25 cellular contexts compared by ENCODE assay signal in the genomic region with DNA sequence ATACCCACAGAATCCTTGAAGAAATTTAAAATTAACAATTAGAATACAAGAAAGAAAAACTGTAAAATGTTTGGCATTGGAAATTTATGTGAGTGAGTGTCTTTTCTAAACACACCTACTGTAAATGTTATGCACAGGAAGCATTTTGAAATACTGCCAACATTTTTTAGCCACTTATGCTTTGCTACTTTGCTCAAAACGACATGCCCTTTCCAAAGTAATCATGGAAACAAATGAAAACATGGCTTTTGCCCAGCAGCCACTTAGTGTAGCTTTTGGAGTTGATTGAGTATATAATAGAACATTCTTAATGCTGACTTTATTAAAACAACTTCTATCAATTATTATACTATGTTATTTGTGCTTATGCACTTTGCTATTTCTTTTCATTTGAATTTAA.
DNase-seq lines count a peak whose midpoint lies in the region; ATAC-seq and TF ChIP-seq lines count a peak whose summit lies in the region.
"Had no signal": no experiment of that assay in that cellular context is flagged by ENCODE, and none has a peak within 500 bp of the region (broad histone marks: within the 10 kb centered on the region; RNA-seq: fewer than 3 reads in every experiment).

No MANE protein-coding gene starts in this region.

- intact Hi-C loops in left lung (cut with DNase I): no loop called here

- peaks cover 15% of the 10 kb centered on the region for H3K9me3 Mint-ChIP-seq in activated naive CD8-positive, alpha-beta T cell treated with anti-CD3 and anti-CD28 coated beads, Interleukin-2, amount 50 U/mL, for 24 hours
- H3K9me3 Mint-ChIP-seq: activated T-helper 1 cell treated with anti-CD3 and anti-CD28 coated beads, Interleukin-12 subunit alpha, Interleukin-12 subunit beta, Interleukin-2, Interleukin-4 antibody, amounts not matched to agents 30 ng/mL and 10 ng/mL and 1 ng/mL, durations not matched to agents 14 hours and 24 hours and 36 hours; H9 had no signal

- no peak overlapping the region for H3K27ac ChIP-seq in left lung
- H3K27ac ChIP-seq: A549, gastroesophageal sphincter, lower lobe of right lung, Peyer's patch, WERI-Rb-1 had no signal

- H3K36me3 Mint-ChIP-seq in activated naive CD8-positive, alpha-beta T cell treated with anti-CD3 and anti-CD28 coated beads, Interleukin-2, amount 50 U/mL, for 24 hours (ENCODE audit: low read depth): no peaks in the 10 kb centered on the region
- H3K36me3 Mint-ChIP-seq: activated naive CD4-positive, alpha-beta T cell treated with anti-CD3 and anti-CD28 coated beads, Interleukin-2, amount 50 U/mL, for 24 hours had no signal

- no peak overlapping the region for H3K4me3 Mint-ChIP-seq in activated naive CD8-positive, alpha-beta T cell treated with anti-CD3 and anti-CD28 coated beads, Interleukin-2, amount 50 U/mL, for 24 hours
- H3K4me3 Mint-ChIP-seq: activated CD4-positive, alpha-beta T cell treated with anti-CD3 and anti-CD28 coated beads, Interleukin-2, amount 10 ng/mL, durations not matched to agents 7 days and 5 days; activated naive CD4-positive, alpha-beta T cell treated with anti-CD3 and anti-CD28 coated beads, Interleukin-2, amount 50 U/mL, for 24 hours; activated T-helper 1 cell treated with anti-CD3 and anti-CD28 coated beads, Interleukin-12 subunit alpha, Interleukin-12 subunit beta, Interleukin-2, Interleukin-4 antibody, amounts not matched to agents 30 ng/mL and 10 ng/mL and 1 ng/mL, durations not matched to agents 14 hours and 24 hours and 36 hours; B cell; H9; neural crest cell had no signal

- H3K27me3 ChIP-seq in left lung: no peaks in the 10 kb centered on the region
- H3K27me3 ChIP-seq: gastroesophageal sphincter, Peyer's patch had no signal

- no peaks in the 10 kb centered on the region for H3K36me3 ChIP-seq in left lung
- H3K36me3 ChIP-seq: gastroesophageal sphincter, lower lobe of right lung, Peyer's patch, WERI-Rb-1 had no signal

- ATAC-seq in left lung (peak; percentile 80), HG03342 (IDR thresholded peaks at IDR 0.05; ENCODE audit: unreplicated experiment) (no peak)
- ATAC-seq in activated naive CD8-positive, alpha-beta T cell treated with anti-CD3 and anti-CD28 coated beads, Interleukin-2, amount 50 U/mL, for 24 hours: no peak
- ATAC-seq: A549, esophagus mucosa, gastroesophageal sphincter had no signal

- DNase-seq in NCI-H2171 treated with DMSO at 0.1 percent for 48 hours (lab: John Stamatoyannopoulos, UW) (peak; percentile 28), NCI-H2171 (lab: John Stamatoyannopoulos, UW) (no peak), NCI-H2081 (lab: John Stamatoyannopoulos, UW) (peak; percentile 46 to 89), SHP77 (lab: John Stamatoyannopoulos, UW) (peak; percentile 51 to 70), left lung (no peak), GOT3 (lab: John Stamatoyannopoulos, UW) (no peak)
- no peak for DNase-seq in activated naive CD8-positive, alpha-beta T cell treated with anti-CD3 and anti-CD28 coated beads, Interleukin-2, amount 50 U/mL, for 24 hours
- DNase-seq: activated CD4-positive, alpha-beta T cell treated with anti-CD3 and anti-CD28 coated beads, Interleukin-2, amount 10 ng/mL, durations not matched to agents 7 days and 5 days; aorta; effector memory CD4-positive, alpha-beta T cell; H9; IMR-90; lower lobe of right lung; NCI-H187 treated with DMSO at 0.1 percent for 48 hours; Peyer's patch; posterior cingulate gyrus; WERI-Rb-1 had no signal

- H3K27ac Mint-ChIP-seq in activated naive CD8-positive, alpha-beta T cell treated with anti-CD3 and anti-CD28 coated beads, Interleukin-2, amount 50 U/mL, for 24 hours: no peak overlapping the region
- H3K27ac Mint-ChIP-seq: activated CD4-positive, alpha-beta T cell treated with anti-CD3 and anti-CD28 coated beads, Interleukin-2, amount 10 ng/mL, durations not matched to agents 7 days and 5 days; activated naive CD4-positive, alpha-beta T cell treated with anti-CD3 and anti-CD28 coated beads, Interleukin-2, amount 50 U/mL, for 24 hours; activated T-helper 1 cell treated with anti-CD3 and anti-CD28 coated beads, Interleukin-12 subunit alpha, Interleukin-12 subunit beta, Interleukin-2, Interleukin-4 antibody, amounts not matched to agents 30 ng/mL and 10 ng/mL and 1 ng/mL, durations not matched to agents 14 hours and 24 hours and 36 hours; B cell; H9 had no signal

- no peak for TF ChIP-seq CTCF in left lung (IDR thresholded peaks at IDR 0.05)

- no peaks in the 10 kb centered on the region for H3K4me1 ChIP-seq in left lung
- H3K4me1 ChIP-seq: A549, lower lobe of right lung, Peyer's patch had no signal

- H3K27me3 Mint-ChIP-seq in activated naive CD8-positive, alpha-beta T cell treated with anti-CD3 and anti-CD28 coated beads, Interleukin-2, amount 50 U/mL, for 24 hours: no peaks in the 10 kb centered on the region
- H3K27me3 Mint-ChIP-seq: activated CD4-positive, alpha-beta T cell treated with anti-CD3 and anti-CD28 coated beads, Interleukin-2, amount 10 ng/mL, durations not matched to agents 7 days and 5 days; activated naive CD4-positive, alpha-beta T cell treated with anti-CD3 and anti-CD28 coated beads, Interleukin-2, amount 50 U/mL, for 24 hours; B cell had no signal

- H3K4me1 Mint-ChIP-seq in activated naive CD8-positive, alpha-beta T cell treated with anti-CD3 and anti-CD28 coated beads, Interleukin-2, amount 50 U/mL, for 24 hours: no peaks in the 10 kb centered on the region
- H3K4me1 Mint-ChIP-seq: activated CD4-positive, alpha-beta T cell treated with anti-CD3 and anti-CD28 coated beads, Interleukin-2, amount 10 ng/mL, durations not matched to agents 7 days and 5 days; activated naive CD4-positive, alpha-beta T cell treated with anti-CD3 and anti-CD28 coated beads, Interleukin-2, amount 50 U/mL, for 24 hours; B cell; H9; neural crest cell had no signal

- no peaks in the 10 kb centered on the region for H3K9me3 ChIP-seq in left lung
- H3K9me3 ChIP-seq: A549, gastroesophageal sphincter, lower lobe of right lung, Peyer's patch had no signal

- H3K4me3 ChIP-seq in left lung: no peak overlapping the region
- H3K4me3 ChIP-seq: A549, gastroesophageal sphincter, lower lobe of right lung, Peyer's patch had no signal

Comparison
In these comparisons a context has a peak if more than half of its experiments do, and no peak if none do; other contexts are left out.
1. DNase-seq: peak in NCI-H2171 treated with DMSO at 0.1 percent for 48 hours (single experiment), NCI-H2081 (2 of 2) and SHP77 (2 of 2); none in NCI-H2171 (single experiment), left lung (0 of 2), activated naive CD8-positive, alpha-beta T cell treated with anti-CD3 and anti-CD28 coated beads, Interleukin-2, amount 50 U/mL, for 24 hours (single experiment) and GOT3 (single experiment).